Comparison of ENCODE assay signal across 15 cellular contexts in genomic region chr18:53153281-53153680, GRCh38.
A peak's percentile ranks its signal among the peaks of the same experiment; 100 is the strongest.
DNase-seq lines count a peak whose midpoint lies in the region; ATAC-seq and TF ChIP-seq lines count a peak whose summit lies in the region.
"Had no signal": no experiment of that assay in that cellular context is flagged by ENCODE, and none has a peak within 500 bp of the region (broad histone marks: within the 10 kb centered on the region; RNA-seq: fewer than 3 reads in every experiment).

No MANE protein-coding gene starts in this region.

- CTCF ChIA-PET in activated CD8-positive, alpha-beta T cell treated with anti-CD3 and anti-CD28 coated beads for 36 hours (lab: Charles Lee) = interaction anchor here (1.6 kb wide), 1 partner anchor 8 kb away, joined by 4 read pairs; no protein-coding TSS in a partner anchor
- CTCF ChIA-PET in activated CD8-positive, alpha-beta T cell treated with anti-CD3 and anti-CD28 coated beads, Interleukin-2, amount 10 ng/mL, durations not matched to agents 7 days and 5 days (lab: Charles Lee) = no interaction called here

- H3K4me3 Mint-ChIP-seq in activated CD8-positive, alpha-beta T cell treated with anti-CD3 and anti-CD28 coated beads for 36 hours = no peak overlapping the region
- no peak overlapping the region for H3K4me3 Mint-ChIP-seq in activated CD8-positive, alpha-beta T cell treated with anti-CD3 and anti-CD28 coated beads, Interleukin-2, amount 10 ng/mL, durations not matched to agents 7 days and 5 days
- no peak overlapping the region for H3K4me3 Mint-ChIP-seq in progenitor cell of endocrine pancreas (ENCODE audit: low read depth)
- H3K4me3 Mint-ChIP-seq in natural killer cell treated with Interleukin-12 subunit alpha and Interleukin-12 subunit beta and Interleukin-15 and Interleukin-18, amount 100 ng/mL, for 72 hours = no peak overlapping the region
- H3K4me3 Mint-ChIP-seq: B cell, memory B cell had no signal

- no peaks in the 10 kb centered on the region for H3K9me3 Mint-ChIP-seq in activated CD8-positive, alpha-beta T cell treated with anti-CD3 and anti-CD28 coated beads for 36 hours
- H3K9me3 Mint-ChIP-seq in activated CD8-positive, alpha-beta T cell treated with anti-CD3 and anti-CD28 coated beads, Interleukin-2, amount 10 ng/mL, durations not matched to agents 7 days and 5 days (ENCODE audit: insufficient read depth) = no peaks in the 10 kb centered on the region
- H3K9me3 Mint-ChIP-seq in progenitor cell of endocrine pancreas (ENCODE audit: low read depth) = no peaks in the 10 kb centered on the region
- H3K9me3 Mint-ChIP-seq in natural killer cell treated with Interleukin-12 subunit alpha and Interleukin-12 subunit beta and Interleukin-15 and Interleukin-18, amount 100 ng/mL, for 72 hours = peaks cover 11% of the 10 kb centered on the region
- H3K9me3 Mint-ChIP-seq: memory B cell had no signal

- no peaks in the 10 kb centered on the region for H3K4me1 Mint-ChIP-seq in activated CD8-positive, alpha-beta T cell treated with anti-CD3 and anti-CD28 coated beads for 36 hours (ENCODE audit: low read depth)
- no peaks in the 10 kb centered on the region for H3K4me1 Mint-ChIP-seq in activated CD8-positive, alpha-beta T cell treated with anti-CD3 and anti-CD28 coated beads, Interleukin-2, amount 10 ng/mL, durations not matched to agents 7 days and 5 days (ENCODE audit: low read depth)
- no peaks in the 10 kb centered on the region for H3K4me1 Mint-ChIP-seq in progenitor cell of endocrine pancreas (ENCODE audit: low read depth)
- H3K4me1 Mint-ChIP-seq in natural killer cell treated with Interleukin-12 subunit alpha and Interleukin-12 subunit beta and Interleukin-15 and Interleukin-18, amount 100 ng/mL, for 72 hours (ENCODE audit: low read depth in 2 of 2) = no peaks in the 10 kb centered on the region
- H3K4me1 Mint-ChIP-seq: B cell, memory B cell had no signal

- H3K27me3 Mint-ChIP-seq in activated CD8-positive, alpha-beta T cell treated with anti-CD3 and anti-CD28 coated beads for 36 hours = no peaks in the 10 kb centered on the region
- H3K27me3 Mint-ChIP-seq in activated CD8-positive, alpha-beta T cell treated with anti-CD3 and anti-CD28 coated beads, Interleukin-2, amount 10 ng/mL, durations not matched to agents 7 days and 5 days (ENCODE audit: low read depth) = no peaks in the 10 kb centered on the region
- H3K27me3 Mint-ChIP-seq in progenitor cell of endocrine pancreas = no peaks in the 10 kb centered on the region
- no peaks in the 10 kb centered on the region for H3K27me3 Mint-ChIP-seq in natural killer cell treated with Interleukin-12 subunit alpha and Interleukin-12 subunit beta and Interleukin-15 and Interleukin-18, amount 100 ng/mL, for 72 hours
- H3K27me3 Mint-ChIP-seq: B cell, memory B cell had no signal

- TF ChIP-seq CTCF in activated CD8-positive, alpha-beta T cell treated with anti-CD3 and anti-CD28 coated beads for 36 hours (IDR thresholded peaks at IDR 0.05) = peak; percentile 37
- TF ChIP-seq CTCF in astrocyte of the cerebellum (IDR thresholded peaks at IDR 0.05; ENCODE audit: low read depth, low read length, missing control alignments) = peak; percentile 23
- TF ChIP-seq CTCF in progenitor cell of endocrine pancreas (IDR thresholded peaks at IDR 0.05; ENCODE audit: unreplicated experiment) = peak; percentile 69

- H3K4me3 ChIP-seq in Jurkat, Clone E6-1 (ENCODE audit: low read length) = no peak overlapping the region
- H3K4me3 ChIP-seq in astrocyte of the cerebellum (ENCODE audit: low read depth, low read length) = no peak overlapping the region
- H3K4me3 ChIP-seq: skin epidermis had no signal

- ATAC-seq in activated CD8-positive, alpha-beta T cell treated with anti-CD3 and anti-CD28 coated beads for 36 hours = no peak
- no peak for ATAC-seq in activated CD8-positive, alpha-beta T cell treated with anti-CD3 and anti-CD28 coated beads, Interleukin-2, amount 10 ng/mL, durations not matched to agents 7 days and 5 days
- ATAC-seq in natural killer cell treated with Interleukin-12 subunit alpha and Interleukin-12 subunit beta and Interleukin-15 and Interleukin-18, amount 100 ng/mL, for 72 hours = no peak
- no peak for ATAC-seq in GM19463 (IDR thresholded peaks at IDR 0.05; ENCODE audit: unreplicated experiment)

- POLR2A ChIA-PET in activated CD8-positive, alpha-beta T cell treated with anti-CD3 and anti-CD28 coated beads for 36 hours (lab: Charles Lee) = no interaction called here
- POLR2A ChIA-PET in activated CD8-positive, alpha-beta T cell treated with anti-CD3 and anti-CD28 coated beads, Interleukin-2, amount 10 ng/mL, durations not matched to agents 7 days and 5 days (lab: Charles Lee) = no interaction called here

- H3K36me3 Mint-ChIP-seq in activated CD8-positive, alpha-beta T cell treated with anti-CD3 and anti-CD28 coated beads for 36 hours (ENCODE audit: low read depth) = no peaks in the 10 kb centered on the region
- H3K36me3 Mint-ChIP-seq in activated CD8-positive, alpha-beta T cell treated with anti-CD3 and anti-CD28 coated beads, Interleukin-2, amount 10 ng/mL, durations not matched to agents 7 days and 5 days (ENCODE audit: low read depth) = no peaks in the 10 kb centered on the region
- no peaks in the 10 kb centered on the region for H3K36me3 Mint-ChIP-seq in progenitor cell of endocrine pancreas (ENCODE audit: insufficient read depth)
- H3K36me3 Mint-ChIP-seq in natural killer cell treated with Interleukin-12 subunit alpha and Interleukin-12 subunit beta and Interleukin-15 and Interleukin-18, amount 100 ng/mL, for 72 hours = peaks cover under 1% of the 10 kb centered on the region
- H3K36me3 Mint-ChIP-seq: memory B cell had no signal

- intact Hi-C loops in activated CD8-positive, alpha-beta T cell treated with anti-CD3 and anti-CD28 coated beads for 36 hours (cut with micrococcal nuclease) = no loop called here

- no peak overlapping the region for H3K27ac Mint-ChIP-seq in activated CD8-positive, alpha-beta T cell treated with anti-CD3 and anti-CD28 coated beads for 36 hours
- H3K27ac Mint-ChIP-seq in activated CD8-positive, alpha-beta T cell treated with anti-CD3 and anti-CD28 coated beads, Interleukin-2, amount 10 ng/mL, durations not matched to agents 7 days and 5 days = no peak overlapping the region
- no peak overlapping the region for H3K27ac Mint-ChIP-seq in progenitor cell of endocrine pancreas
- no peak overlapping the region for H3K27ac Mint-ChIP-seq in natural killer cell treated with Interleukin-12 subunit alpha and Interleukin-12 subunit beta and Interleukin-15 and Interleukin-18, amount 100 ng/mL, for 72 hours
- H3K27ac Mint-ChIP-seq: B cell, memory B cell had no signal

- in situ Hi-C loops in astrocyte of the cerebellum (cut with HindIII; ENCODE audit: low sequenced_read_pairs) = no loop called here

- DNase-seq in activated CD8-positive, alpha-beta T cell treated with anti-CD3 and anti-CD28 coated beads for 36 hours = peak; percentile 16
- no peak for DNase-seq in activated CD8-positive, alpha-beta T cell treated with anti-CD3 and anti-CD28 coated beads, Interleukin-2, amount 10 ng/mL, durations not matched to agents 7 days and 5 days
- peak; percentile 18 for DNase-seq in Jurkat, Clone E6-1 (ENCODE audit: low read depth, low spot score)
- DNase-seq in astrocyte of the cerebellum (ENCODE audit: low read depth) (no peak), progenitor cell of endocrine pancreas (ENCODE audit: low spot score, unreplicated experiment) (no peak)
- DNase-seq in natural killer cell treated with Interleukin-12 subunit alpha and Interleukin-12 subunit beta and Interleukin-15 and Interleukin-18, amount 100 ng/mL, for 72 hours (ENCODE audit: low spot score) = no peak
- DNase-seq in activated effector memory CD4-positive, alpha-beta T cell treated with Interleukin-2 at 50 U/mL for 16 hours = no peak
- DNase-seq: activated CD8-positive, alpha-beta memory T cell treated with anti-CD3 and anti-CD28 coated beads, Interleukin-2, amount 50 U/mL, for 4 hours; foreskin fibroblast; GOT3; NCI-H187 had no signal

Comparison
In these comparisons a context has a peak if more than half of its experiments do, and no peak if none do; other contexts are left out.
1. DNase-seq: peak in activated CD8-positive, alpha-beta T cell treated with anti-CD3 and anti-CD28 coated beads for 36 hours (single experiment) and Jurkat, Clone E6-1 (single experiment); none in activated CD8-positive, alpha-beta T cell treated with anti-CD3 and anti-CD28 coated beads, Interleukin-2, amount 10 ng/mL, durations not matched to agents 7 days and 5 days (single experiment), astrocyte of the cerebellum (single experiment), progenitor cell of endocrine pancreas (single experiment), natural killer cell treated with Interleukin-12 subunit alpha and Interleukin-12 subunit beta and Interleukin-15 and Interleukin-18, amount 100 ng/mL, for 72 hours (single experiment) and activated effector memory CD4-positive, alpha-beta T cell treated with Interleukin-2 at 50 U/mL for 16 hours (single experiment).
2. Peak in every context shown above with its lines, with median percentiles within 50 percentile points of each other: CTCF ChIP-seq.